In genomic region chr6:148343383-148343782, GRCh38 we compare ENCODE assay signal across 8 cellular contexts. TPM values are rescaled to one million over a fixed set of nuclear protein-coding genes. Genes with fewer than 3 reads are reported as not detected.
A peak's percentile ranks its signal among the peaks of the same experiment; 100 is the strongest.
DNase-seq lines count a peak whose midpoint lies in the region; ATAC-seq and TF ChIP-seq lines count a peak whose summit lies in the region.

No MANE protein-coding gene starts in this region.

- H4K20me1 ChIP-seq in SK-N-SH (ENCODE audit: insufficient read depth), result no peaks in the 10 kb centered on the region

- WGBS in SK-N-SH (ENCODE audit: low lambda C conversion rate), result 15% methylated on average over 3 of the region's 3 CpGs

- H3K4me3 ChIP-seq in SK-N-SH (ENCODE audit: low read depth in 2 of 2, low read length in 1 of 2) (peak overlapping the region; percentile 54 to 71; a peak in 3 of 4 replicates), fibroblast of the aortic adventitia (ENCODE audit: low read depth, low read length) (peak overlapping the region; percentile 85)

- peak overlapping the region; percentile 95 for H3K27ac Mint-ChIP-seq in progenitor cell of endocrine pancreas

- no peaks in the 10 kb centered on the region for H3K27me3 Mint-ChIP-seq in progenitor cell of endocrine pancreas

- H3K79me2 ChIP-seq in SK-N-SH (ENCODE audit: insufficient read depth), result peaks cover 93% of the 10 kb centered on the region

- CTCF ChIA-PET in SK-N-SH (lab: Yijun Ruan, JAX), result no interaction called here

- H3K4me3 Mint-ChIP-seq in progenitor cell of endocrine pancreas (ENCODE audit: low read depth), result peak overlapping the region; percentile 88

- DNase-seq in EH (ENCODE audit: low read depth), result peak; percentile 26
- DNase-seq in SK-N-SH, result no peak
- no peak for DNase-seq in fibroblast of the aortic adventitia (ENCODE audit: low read depth)
- DNase-seq in progenitor cell of endocrine pancreas (ENCODE audit: low spot score, unreplicated experiment), result no peak
- no peak for DNase-seq in germinal center (ENCODE audit: low spot score)
- DNase-seq in HUDEP-2 (lab: John Stamatoyannopoulos, UW; ENCODE audit: unreplicated experiment in 76 of 76), result no peak

- H2AFZ ChIP-seq in SK-N-SH (ENCODE audit: low read depth), result no peak overlapping the region

- no peak for TF ChIP-seq CTCF in SK-N-SH (IDR thresholded peaks at IDR 0.05)
- TF ChIP-seq CTCF in fibroblast of the aortic adventitia (IDR thresholded peaks at IDR 0.05; ENCODE audit: insufficient read depth, low read length), result no peak
- peak; percentile 16 for TF ChIP-seq CTCF in progenitor cell of endocrine pancreas (IDR thresholded peaks at IDR 0.05; ENCODE audit: unreplicated experiment)

- H3K9me3 ChIP-seq in SK-N-SH, result no peaks in the 10 kb centered on the region

- TF ChIP-seq RAD21 in SK-N-SH (IDR thresholded peaks at IDR 0.05; ENCODE audit: low read length), result no peak

- H3K27ac ChIP-seq in SK-N-SH (ENCODE audit: low read depth in 2 of 2, low read length in 1 of 2), result peak overlapping the region in 1 of 2 experiments; percentile 39; a peak in 2 of 4 replicates

- peaks cover 1% of the 10 kb centered on the region for H3K36me3 Mint-ChIP-seq in progenitor cell of endocrine pancreas (ENCODE audit: insufficient read depth)

- H3K27me3 ChIP-seq in SK-N-SH (ENCODE audit: insufficient read depth), result no peaks in the 10 kb centered on the region

- H3K36me3 ChIP-seq in SK-N-SH (replicated peaks in 1 of 2; ENCODE audit: control insufficient read depth in 1 of 2, insufficient read depth in 2 of 2, low read length in 1 of 2), result peaks cover 0 to 6% of the 10 kb centered on the region in 2 experiments

- no peak for TF ChIP-seq EP300 in SK-N-SH (IDR thresholded peaks at IDR 0.05; ENCODE audit: borderline replicate concordance in 1 of 2, low read depth in 1 of 2, low read length in 1 of 2)

- POLR2A ChIA-PET in SK-N-SH (lab: Yijun Ruan, JAX), result no interaction called here

- no peaks in the 10 kb centered on the region for H3K9me2 ChIP-seq in SK-N-SH

- ATAC-seq in HG02852 (IDR thresholded peaks at IDR 0.05; ENCODE audit: unreplicated experiment) (no peak), HG02588 (IDR thresholded peaks at IDR 0.05; ENCODE audit: unreplicated experiment) (no peak)

- peak overlapping the region; percentile 88 for H3K4me2 ChIP-seq in SK-N-SH

- peaks cover 33% of the 10 kb centered on the region for H3K4me1 Mint-ChIP-seq in progenitor cell of endocrine pancreas (ENCODE audit: low read depth)

- peaks cover 12% of the 10 kb centered on the region for H3F3A ChIP-seq in SK-N-SH (replicated peaks; ENCODE audit: insufficient read depth)

- no peaks in the 10 kb centered on the region for H3K9me3 Mint-ChIP-seq in progenitor cell of endocrine pancreas (ENCODE audit: low read depth)

- H3K4me1 ChIP-seq in SK-N-SH (ENCODE audit: control insufficient read depth in 1 of 2, insufficient read depth in 2 of 2, low read depth in 1 of 2, low read length in 1 of 2), result peaks cover 0 to 12% of the 10 kb centered on the region in 2 experiments; a peak in 1 of 4 replicates

- H3K9ac ChIP-seq in SK-N-SH, result peak overlapping the region; percentile 82

TF ChIP-seq in SK-N-SH, 30 proteins besides CTCF, POLR2A, EP300 and RAD21:
- TF ChIP-seq FOSL2 (IDR thresholded peaks at IDR 0.05; ENCODE audit: borderline replicate concordance, low read depth) (no peak), JUND (IDR thresholded peaks at IDR 0.05) (no peak), USF2 (IDR thresholded peaks at IDR 0.05; ENCODE audit: borderline replicate concordance, low read depth, low read length) (no peak), RXRA (IDR thresholded peaks at IDR 0.05; ENCODE audit: borderline replicate concordance, low read depth) (no peak), MXI1 (IDR thresholded peaks at IDR 0.05; ENCODE audit: low read depth, low read length) (no peak), USF1 (IDR thresholded peaks at IDR 0.05; ENCODE audit: borderline replicate concordance, low read depth) (no peak), RFX5 (IDR thresholded peaks at IDR 0.05; ENCODE audit: low read length) (no peak)

RNA-seq across cellular contexts. Expression of gene SASH1, which starts 0.7 kb away (rescaled TPM):
- polyA plus RNA-seq in SK-N-SH (2012; rRNA removed), result 15.5 and 19.8 TPM in 2 replicates
- 15.9 and 17.7 TPM in 2 replicates for polyA plus RNA-seq in SK-N-SH (2012; cell fraction: cytosol; rRNA removed)
- 30.4 and 40.1 TPM in 2 replicates for polyA plus RNA-seq in SK-N-SH (2012; cell fraction: nucleus; rRNA removed)
- total RNA-seq in fibroblast of the aortic adventitia (ENCODE audit: low replicate concordance) (59.5 and 60.2 TPM in 2 replicates), progenitor cell of endocrine pancreas (41.6 and 41.7 TPM in 2 replicates)
